Comparison of ENCODE assay signal across 19 cellular contexts in genomic region chr6:54710430-54710829, GRCh38.
A peak's percentile ranks its signal among the peaks of the same experiment; 100 is the strongest.
DNase-seq lines count a peak whose midpoint lies in the region; ATAC-seq and TF ChIP-seq lines count a peak whose summit lies in the region.
"Had no signal": no experiment of that assay in that cellular context is flagged by ENCODE, and none has a peak within 500 bp of the region (broad histone marks: within the 10 kb centered on the region; RNA-seq: fewer than 3 reads in every experiment).

No MANE protein-coding gene starts in this region.

- no peaks in the 10 kb centered on the region for H3K36me3 ChIP-seq in adipocyte (ENCODE audit: control insufficient read depth, insufficient read depth, low read length, severe bottlenecking)
- H3K36me3 ChIP-seq: SJSA1 had no signal

- H3K27me3 Mint-ChIP-seq in Calu3 (ENCODE audit: unreplicated experiment) = no peaks in the 10 kb centered on the region
- H3K27me3 Mint-ChIP-seq: B cell; CD4-positive, CD25-positive, alpha-beta regulatory T cell had no signal

- no peaks in the 10 kb centered on the region for H3K9me3 ChIP-seq in adipocyte (ENCODE audit: control insufficient read depth, low read length)
- no peaks in the 10 kb centered on the region for H3K9me3 ChIP-seq in right cardiac atrium (ENCODE audit: control insufficient read depth, low read length)
- H3K9me3 ChIP-seq: SJSA1 had no signal

- H3K4me1 Mint-ChIP-seq in Calu3 (ENCODE audit: low read depth, unreplicated experiment) = peaks cover 20% of the 10 kb centered on the region
- H3K4me1 Mint-ChIP-seq: B cell; CD4-positive, CD25-positive, alpha-beta regulatory T cell had no signal

- peak; percentile 52 to 77 for ATAC-seq in right cardiac atrium
- no peak for ATAC-seq in HG02970 (IDR thresholded peaks at IDR 0.05; ENCODE audit: low FRiP score, unreplicated experiment)
- ATAC-seq: GM23338 had no signal

- BruUV-seq in Calu3 (replicated peaks; lab: Mats Ljungman, UMichigan) = no TSS peak

- H3K4me1 ChIP-seq in adipocyte (ENCODE audit: control insufficient read depth, insufficient read depth, low read length) (no peaks in the 10 kb centered on the region), right cardiac atrium (ENCODE audit: control insufficient read depth, insufficient read depth, low read length) (no peaks in the 10 kb centered on the region)
- H3K4me1 ChIP-seq: SJSA1 had no signal

- WGBS in right cardiac atrium = 46% methylated on average over 1 of the region's 1 CpG

- intact Hi-C loops in Calu3 (cut with micrococcal nuclease; ENCODE audit: unreplicated experiment) (no loop called here), right cardiac atrium (cut with DNase I) (no loop called here)

- no peaks in the 10 kb centered on the region for H3K27me3 ChIP-seq in adipocyte (replicated peaks; ENCODE audit: control insufficient read depth, insufficient read depth, low read length)
- no peaks in the 10 kb centered on the region for H3K27me3 ChIP-seq in right cardiac atrium (ENCODE audit: control insufficient read depth, insufficient read depth)
- H3K27me3 ChIP-seq: SJSA1 had no signal

- CTCF ChIA-PET in Calu3 (lab: Charles Lee) = no interaction called here

- H3K27ac ChIP-seq in right cardiac atrium (ENCODE audit: low read length) = peak overlapping the region; percentile 67
- H3K27ac ChIP-seq: SJSA1 had no signal

- H3K4me3 Mint-ChIP-seq in Calu3 (ENCODE audit: low read depth, unreplicated experiment) = no peak overlapping the region
- H3K4me3 Mint-ChIP-seq: B cell; CD4-positive, CD25-positive, alpha-beta regulatory T cell; GM23338 had no signal

- DNase-seq in Ammon's horn (ENCODE audit: low spot score) (peak; percentile 6), Calu3 (peak; percentile 11), adipocyte (ENCODE audit: low read depth) (peak; percentile 14), right cardiac atrium (no peak), hypothalamus (lab: John Stamatoyannopoulos, UW) (no peak), inferior parietal cortex (ENCODE audit: extremely low spot score) (no peak)
- DNase-seq: CD4-positive, CD25-positive, alpha-beta regulatory T cell; DND-41; KBM-7; NCI-H146; NCI-H226; NCI-H526; NK-92 treated with Interleukin-12 subunit alpha and Interleukin-12 subunit beta, amount 100 ng/mL, for 24 hours; OCI-M1; RPMI8226 had no signal

- no peaks in the 10 kb centered on the region for H3K9me3 Mint-ChIP-seq in Calu3 (ENCODE audit: low read depth, unreplicated experiment)
- H3K9me3 Mint-ChIP-seq: GM23338 had no signal

- H3K27ac Mint-ChIP-seq in Calu3 (ENCODE audit: unreplicated experiment) = no peak overlapping the region
- H3K27ac Mint-ChIP-seq: B cell; CD4-positive, CD25-positive, alpha-beta regulatory T cell; GM23338 had no signal

- no peak for TF ChIP-seq CTCF in Calu3 (IDR thresholded peaks at IDR 0.05; ENCODE audit: unreplicated experiment)

- no peak overlapping the region for H3K4me3 ChIP-seq in adipocyte (ENCODE audit: low read length)
- H3K4me3 ChIP-seq in right cardiac atrium (ENCODE audit: low read length) = no peak overlapping the region
- H3K4me3 ChIP-seq: GM23338, SJSA1 had no signal

- no peak overlapping the region for H3K9ac ChIP-seq in adipocyte (ENCODE audit: low read length)

- H3K36me3 Mint-ChIP-seq in Calu3 (ENCODE audit: insufficient read depth, unreplicated experiment) = no peaks in the 10 kb centered on the region
- H3K36me3 Mint-ChIP-seq: CD4-positive, CD25-positive, alpha-beta regulatory T cell had no signal

Comparison
In these comparisons a context has a peak if more than half of its experiments do, and no peak if none do; other contexts are left out.
1. DNase-seq: peak in Ammon's horn (single experiment), Calu3 (single experiment) and adipocyte (single experiment); none in right cardiac atrium (0 of 3), hypothalamus (0 of 51) and inferior parietal cortex (single experiment).